In genomic region chr4:113356452-113356851, GRCh38 we compare ENCODE assay signal across 15 cellular contexts.
DNase-seq lines count a peak whose midpoint lies in the region; ATAC-seq and TF ChIP-seq lines count a peak whose summit lies in the region.
"Had no signal": no experiment of that assay in that cellular context is flagged by ENCODE, and none has a peak within 500 bp of the region (broad histone marks: within the 10 kb centered on the region; RNA-seq: fewer than 3 reads in every experiment).

No MANE protein-coding gene starts in this region.

- no peaks in the 10 kb centered on the region for H3K36me3 ChIP-seq in CD8-positive, alpha-beta T cell (ENCODE audit: insufficient read depth, low read length)
- H3K36me3 ChIP-seq in tibial nerve: peaks cover 0 to 10% (median 0%) of the 10 kb centered on the region in 3 donors
- H3K36me3 ChIP-seq: spleen had no signal

- H3K27ac ChIP-seq in CD8-positive, alpha-beta T cell (ENCODE audit: low read depth, low read length): no peak overlapping the region
- H3K27ac ChIP-seq in tibial nerve: no peak overlapping the region

- ATAC-seq in CD8-positive, alpha-beta T cell: no peak
- ATAC-seq in stimulated activated memory B cell treated with anti-CD40 and anti-IgM and Interleukin-4, amounts not matched to agents 10 μg/mL and 1 μg/mL and 100 μg/mL, for 72 hours: no peak
- no peak for ATAC-seq in SK-N-SH treated with all-trans-retinoic acid at 6 μM for 48 hours
- ATAC-seq: Panc1 had no signal

- 98 to 100% methylated on average over 3 of the region's 3 CpGs for WGBS in tibial nerve, 2 donors

- H3K27ac Mint-ChIP-seq in T-helper 2 cell treated with Interferon-gamma antibody and Interleukin-4, amounts not matched to agents 5 μg/mL and 100 μg/mL, for 36 hours: no peak overlapping the region
- peak overlapping the region; percentile 79 for H3K27ac Mint-ChIP-seq in CD8-positive, alpha-beta T cell
- peak overlapping the region; percentile 92 for H3K27ac Mint-ChIP-seq in activated CD4-positive, alpha-beta memory T cell treated with anti-CD3 and anti-CD28 coated beads for 36 hours
- peak overlapping the region in 3 of 6 donors; percentile 78 to 86 (median 85) for H3K27ac Mint-ChIP-seq in immature natural killer cell
- H3K27ac Mint-ChIP-seq in stimulated activated memory B cell treated with anti-CD40 and anti-IgM and Interleukin-4, amounts not matched to agents 10 μg/mL and 1 μg/mL and 100 μg/mL, for 72 hours: no peak overlapping the region
- H3K27ac Mint-ChIP-seq: naive B cell, progenitor cell of endocrine pancreas had no signal

- H3K4me3 Mint-ChIP-seq in T-helper 2 cell treated with Interferon-gamma antibody and Interleukin-4, amounts not matched to agents 5 μg/mL and 100 μg/mL, for 36 hours: peak overlapping the region; percentile 65
- peak overlapping the region; percentile 64 for H3K4me3 Mint-ChIP-seq in CD8-positive, alpha-beta T cell
- H3K4me3 Mint-ChIP-seq in activated CD4-positive, alpha-beta memory T cell treated with anti-CD3 and anti-CD28 coated beads for 36 hours: no peak overlapping the region
- peak overlapping the region in 4 of 5 donors; percentile 53 to 74 (median 56) for H3K4me3 Mint-ChIP-seq in immature natural killer cell
- H3K4me3 Mint-ChIP-seq in stimulated activated memory B cell treated with anti-CD40 and anti-IgM and Interleukin-4, amounts not matched to agents 10 μg/mL and 1 μg/mL and 100 μg/mL, for 72 hours: no peak overlapping the region

- H3K4me1 Mint-ChIP-seq in T-helper 2 cell treated with Interferon-gamma antibody and Interleukin-4, amounts not matched to agents 5 μg/mL and 100 μg/mL, for 36 hours (ENCODE audit: low read depth): peaks cover 35% of the 10 kb centered on the region
- H3K4me1 Mint-ChIP-seq in CD8-positive, alpha-beta T cell (ENCODE audit: low read depth): peaks cover 24% of the 10 kb centered on the region
- H3K4me1 Mint-ChIP-seq in activated CD4-positive, alpha-beta memory T cell treated with anti-CD3 and anti-CD28 coated beads for 36 hours (ENCODE audit: low read depth): peaks cover 39% of the 10 kb centered on the region
- H3K4me1 Mint-ChIP-seq in immature natural killer cell: peaks cover 36 to 50% of the 10 kb centered on the region in 2 donors
- peaks cover 34% of the 10 kb centered on the region for H3K4me1 Mint-ChIP-seq in stimulated activated memory B cell treated with anti-CD40 and anti-IgM and Interleukin-4, amounts not matched to agents 10 μg/mL and 1 μg/mL and 100 μg/mL, for 72 hours

- CTCF ChIA-PET in CD8-positive, alpha-beta T cell (lab: Charles Lee): interaction anchor here (0.6 kb wide), 1 partner anchor 37 kb away, joined by 3 read pairs; no protein-coding TSS in a partner anchor
- CTCF ChIA-PET in activated CD4-positive, alpha-beta memory T cell treated with anti-CD3 and anti-CD28 coated beads for 36 hours (lab: Charles Lee): interaction anchor here (0.5 to 1.0 kb wide), 3 partner anchors 39 to 191 kb away, joined by 3 to 4 read pairs (median 3); no protein-coding TSS in a partner anchor

- H3K27me3 Mint-ChIP-seq in T-helper 2 cell treated with Interferon-gamma antibody and Interleukin-4, amounts not matched to agents 5 μg/mL and 100 μg/mL, for 36 hours (ENCODE audit: low read depth): peaks cover 65% of the 10 kb centered on the region
- peaks cover 14% of the 10 kb centered on the region for H3K27me3 Mint-ChIP-seq in CD8-positive, alpha-beta T cell (ENCODE audit: low read depth)
- peaks cover 45% of the 10 kb centered on the region for H3K27me3 Mint-ChIP-seq in activated CD4-positive, alpha-beta memory T cell treated with anti-CD3 and anti-CD28 coated beads for 36 hours
- H3K27me3 Mint-ChIP-seq in immature natural killer cell (ENCODE audit: low read depth in 3 of 3): peaks cover 11 to 14% (median 12%) of the 10 kb centered on the region in 3 donors
- H3K27me3 Mint-ChIP-seq in stimulated activated memory B cell treated with anti-CD40 and anti-IgM and Interleukin-4, amounts not matched to agents 10 μg/mL and 1 μg/mL and 100 μg/mL, for 72 hours: peaks cover 67% of the 10 kb centered on the region
- H3K27me3 Mint-ChIP-seq: progenitor cell of endocrine pancreas had no signal

- POLR2A ChIA-PET in CD8-positive, alpha-beta T cell (lab: Charles Lee): no interaction called here
- POLR2A ChIA-PET in activated CD4-positive, alpha-beta memory T cell treated with anti-CD3 and anti-CD28 coated beads for 36 hours (lab: Charles Lee): interaction anchor here (0.5 to 0.9 kb wide), 2 partner anchors 183 to 413 kb away, joined by 4 to 5 read pairs; no protein-coding TSS in a partner anchor

- H3K27me3 ChIP-seq in CD8-positive, alpha-beta T cell (ENCODE audit: insufficient read depth, low read length): no peaks in the 10 kb centered on the region
- H3K27me3 ChIP-seq in tibial nerve: no peaks in the 10 kb centered on the region

- peaks cover 14% of the 10 kb centered on the region for H3K36me3 Mint-ChIP-seq in T-helper 2 cell treated with Interferon-gamma antibody and Interleukin-4, amounts not matched to agents 5 μg/mL and 100 μg/mL, for 36 hours (ENCODE audit: low read depth)
- no peaks in the 10 kb centered on the region for H3K36me3 Mint-ChIP-seq in CD8-positive, alpha-beta T cell
- peaks cover 19% of the 10 kb centered on the region for H3K36me3 Mint-ChIP-seq in activated CD4-positive, alpha-beta memory T cell treated with anti-CD3 and anti-CD28 coated beads for 36 hours
- H3K36me3 Mint-ChIP-seq in immature natural killer cell: peaks cover 0 to 11% (median 9%) of the 10 kb centered on the region in 3 donors
- H3K36me3 Mint-ChIP-seq in stimulated activated memory B cell treated with anti-CD40 and anti-IgM and Interleukin-4, amounts not matched to agents 10 μg/mL and 1 μg/mL and 100 μg/mL, for 72 hours: peaks cover 5% of the 10 kb centered on the region

- intact Hi-C loops in CD8-positive, alpha-beta T cell (cut with DNase I, micrococcal nuclease): no loop called here
- intact Hi-C loops in activated CD4-positive, alpha-beta memory T cell treated with anti-CD3 and anti-CD28 coated beads for 36 hours (cut with micrococcal nuclease): no loop called here

- TF ChIP-seq POLR2A in tibial nerve (IDR thresholded peaks at IDR 0.05): no peak

- H3K4me3 ChIP-seq in CD8-positive, alpha-beta T cell (ENCODE audit: low read depth, low read length): no peak overlapping the region
- H3K4me3 ChIP-seq in tibial nerve: no peak overlapping the region

- no peak for TF ChIP-seq CTCF in CD8-positive, alpha-beta T cell (IDR thresholded peaks at IDR 0.05)
- TF ChIP-seq CTCF in tibial nerve (IDR thresholded peaks at IDR 0.05): no peak

- peaks cover 14% of the 10 kb centered on the region for H3K4me1 ChIP-seq in CD8-positive, alpha-beta T cell (ENCODE audit: insufficient read depth, low read length)
- no peaks in the 10 kb centered on the region for H3K4me1 ChIP-seq in tibial nerve

- peaks cover 31% of the 10 kb centered on the region for H3K9me3 Mint-ChIP-seq in T-helper 2 cell treated with Interferon-gamma antibody and Interleukin-4, amounts not matched to agents 5 μg/mL and 100 μg/mL, for 36 hours
- peaks cover 2% of the 10 kb centered on the region for H3K9me3 Mint-ChIP-seq in CD8-positive, alpha-beta T cell
- peaks cover 25% of the 10 kb centered on the region for H3K9me3 Mint-ChIP-seq in activated CD4-positive, alpha-beta memory T cell treated with anti-CD3 and anti-CD28 coated beads for 36 hours
- peaks cover 11 to 39% (median 20%) of the 10 kb centered on the region in 6 donors for H3K9me3 Mint-ChIP-seq in immature natural killer cell
- H3K9me3 Mint-ChIP-seq in stimulated activated memory B cell treated with anti-CD40 and anti-IgM and Interleukin-4, amounts not matched to agents 10 μg/mL and 1 μg/mL and 100 μg/mL, for 72 hours: peaks cover 4% of the 10 kb centered on the region

- no peak for TF ChIP-seq EP300 in tibial nerve (IDR thresholded peaks at IDR 0.05)

- DNase-seq in T-helper 2 cell treated with Interferon-gamma antibody and Interleukin-4, amounts not matched to agents 5 μg/mL and 100 μg/mL, for 36 hours (ENCODE audit: low spot score): no peak
- DNase-seq in T-helper 2 cell (no peak), immature natural killer cell (no peak), tibial nerve (ENCODE audit: low spot score in 2 of 2) (no peak)
- DNase-seq in CD8-positive, alpha-beta T cell: no peak
- no peak for DNase-seq in activated CD4-positive, alpha-beta memory T cell treated with anti-CD3 and anti-CD28 coated beads for 36 hours
- DNase-seq: 8988T, naive B cell, NCI-H1417 treated with DMSO at 0.1 percent for 48 hours, NCI-H2171 had no signal

- H3K9me3 ChIP-seq in CD8-positive, alpha-beta T cell (ENCODE audit: low read length): peaks cover 5% of the 10 kb centered on the region
- no peaks in the 10 kb centered on the region for H3K9me3 ChIP-seq in tibial nerve
- H3K9me3 ChIP-seq: spleen had no signal

TF ChIP-seq in SK-N-SH treated with all-trans-retinoic acid at 6 μM for 48 hours, 23 proteins besides CTCF, POLR2A, EP300 and RAD21 (continues in another document):
- TF ChIP-seq POU6F1 (CRISPR knock-in tag; IDR thresholded peaks at IDR 0.05; ENCODE audit: borderline replicate concordance, low read depth): no peak
- no peak for TF ChIP-seq TOX (CRISPR knock-in tag; IDR thresholded peaks at IDR 0.05; ENCODE audit: borderline replicate concordance)
- TF ChIP-seq SNAI2 (CRISPR knock-in tag; IDR thresholded peaks at IDR 0.05): no peak
- TF ChIP-seq CSDC2 (CRISPR knock-in tag; IDR thresholded peaks at IDR 0.05): no peak
- no peak for TF ChIP-seq OSR1 (CRISPR knock-in tag; IDR thresholded peaks at IDR 0.05)
- TF ChIP-seq ZNF70 (CRISPR knock-in tag; IDR thresholded peaks at IDR 0.05): no peak

Comparison
In these comparisons a context has a peak if more than half of its experiments do, and no peak if none do; other contexts are left out.
1. H3K27ac Mint-ChIP-seq: peak in CD8-positive, alpha-beta T cell (single experiment) and activated CD4-positive, alpha-beta memory T cell treated with anti-CD3 and anti-CD28 coated beads for 36 hours (single experiment); none in T-helper 2 cell treated with Interferon-gamma antibody and Interleukin-4, amounts not matched to agents 5 μg/mL and 100 μg/mL, for 36 hours (single experiment) and stimulated activated memory B cell treated with anti-CD40 and anti-IgM and Interleukin-4, amounts not matched to agents 10 μg/mL and 1 μg/mL and 100 μg/mL, for 72 hours (single experiment).
2. H3K4me3 Mint-ChIP-seq: peak in T-helper 2 cell treated with Interferon-gamma antibody and Interleukin-4, amounts not matched to agents 5 μg/mL and 100 μg/mL, for 36 hours (single experiment), CD8-positive, alpha-beta T cell (single experiment) and immature natural killer cell (4 of 5); none in activated CD4-positive, alpha-beta memory T cell treated with anti-CD3 and anti-CD28 coated beads for 36 hours (single experiment) and stimulated activated memory B cell treated with anti-CD40 and anti-IgM and Interleukin-4, amounts not matched to agents 10 μg/mL and 1 μg/mL and 100 μg/mL, for 72 hours (single experiment).